31 cellular contexts compared by ENCODE assay signal in genomic region chr12:49965836-49966235, GRCh38. TPM values are rescaled to one million over a fixed set of nuclear protein-coding genes. Genes with fewer than 3 reads are reported as not detected.
"Had no signal": no experiment of that assay in that cellular context is flagged by ENCODE, and none has a peak within 500 bp of the region (broad histone marks: within the 10 kb centered on the region; RNA-seq: fewer than 3 reads in every experiment).

No MANE protein-coding gene starts in this region.

- H3K27ac ChIP-seq: adrenal gland, brain microvascular endothelial cell, coronary artery, gastrocnemius medialis, parathyroid adenoma, right atrium auricular region, testis, upper lobe of left lung had no signal

- H3K9me3 Mint-ChIP-seq: activated B cell treated with CpG ODN at 0.5 μM for 24 hours; activated naive CD4-positive, alpha-beta T cell treated with anti-CD3 and anti-CD28 coated beads, Interleukin-2, amount 50 U/mL, for 72 hours; activated T-cell treated with anti-CD3 and anti-CD28 coated beads, Interleukin-2, amount 50 U/mL, for 72 hours; effector memory CD8-positive, alpha-beta T cell; mesothelial cell of epicardium; naive B cell; nephron progenitor cell; T-cell; T-helper 2 cell treated with Interferon-gamma antibody and Interleukin-4, amounts not matched to agents 5 μg/mL and 100 μg/mL, for 36 hours had no signal

- H3K36me3 ChIP-seq: adrenal gland, brain microvascular endothelial cell, gastrocnemius medialis, right atrium auricular region, upper lobe of left lung had no signal

- DNase-seq: activated B cell treated with CpG ODN at 0.5 μM for 24 hours; activated CD4-positive, alpha-beta T cell treated with anti-CD3 and anti-CD28 coated beads, Interleukin-2, amount 50 U/mL, for 1 hour; activated CD8-positive, alpha-beta memory T cell treated with anti-CD3 and anti-CD28 coated beads, Interleukin-2, amount 10 ng/mL, durations not matched to agents 7 days and 5 days; activated CD8-positive, alpha-beta T cell treated with anti-CD3 and anti-CD28 coated beads, Interleukin-2, amount 10 ng/mL, durations not matched to agents 7 days and 5 days; activated naive CD4-positive, alpha-beta T cell; activated T-cell treated with anti-CD3 and anti-CD28 coated beads, Interleukin-2, amount 50 U/mL, for 72 hours; adrenal gland; brain microvascular endothelial cell; effector memory CD8-positive, alpha-beta T cell; erythroblast; gastrocnemius medialis; glutamatergic neuron; naive B cell; nephron progenitor cell; nucleus accumbens; stimulated activated naive CD4-positive, alpha-beta T cell treated with Interleukin-2 at 50 U/mL for 16 hours; testis had no signal

- H3K9me3 ChIP-seq: adrenal gland, gastrocnemius medialis, right atrium auricular region, testis, upper lobe of left lung had no signal

- H3K27ac Mint-ChIP-seq: activated B cell treated with CpG ODN at 0.5 μM for 24 hours; activated CD8-positive, alpha-beta memory T cell treated with anti-CD3 and anti-CD28 coated beads, Interleukin-2, amount 10 ng/mL, durations not matched to agents 7 days and 5 days; activated CD8-positive, alpha-beta T cell treated with anti-CD3 and anti-CD28 coated beads, Interleukin-2, amount 10 ng/mL, durations not matched to agents 7 days and 5 days; activated naive CD4-positive, alpha-beta T cell treated with anti-CD3 and anti-CD28 coated beads, Interleukin-2, amount 50 U/mL, for 72 hours; activated T-cell treated with anti-CD3 and anti-CD28 coated beads, Interleukin-2, amount 50 U/mL, for 72 hours; effector memory CD8-positive, alpha-beta T cell; mesothelial cell of epicardium; nephron progenitor cell; T-helper 2 cell treated with Interferon-gamma antibody and Interleukin-4, amounts not matched to agents 5 μg/mL and 100 μg/mL, for 36 hours had no signal

- H3K4me3 Mint-ChIP-seq: activated B cell treated with CpG ODN at 0.5 μM for 24 hours; activated CD8-positive, alpha-beta memory T cell treated with anti-CD3 and anti-CD28 coated beads, Interleukin-2, amount 10 ng/mL, durations not matched to agents 7 days and 5 days; activated CD8-positive, alpha-beta T cell treated with anti-CD3 and anti-CD28 coated beads, Interleukin-2, amount 10 ng/mL, durations not matched to agents 7 days and 5 days; activated T-cell treated with anti-CD3 and anti-CD28 coated beads, Interleukin-2, amount 50 U/mL, for 72 hours; mesothelial cell of epicardium; nephron progenitor cell had no signal

- H3K36me3 Mint-ChIP-seq: activated CD8-positive, alpha-beta memory T cell treated with anti-CD3 and anti-CD28 coated beads, Interleukin-2, amount 10 ng/mL, durations not matched to agents 7 days and 5 days; activated naive CD4-positive, alpha-beta T cell treated with anti-CD3 and anti-CD28 coated beads, Interleukin-2, amount 50 U/mL, for 72 hours; mesothelial cell of epicardium; T-cell had no signal

- H3K27me3 ChIP-seq: right atrium auricular region, testis had no signal

- H3K4me3 ChIP-seq: adrenal gland, coronary artery, gastrocnemius medialis, right atrium auricular region, smooth muscle cell, testis, upper lobe of left lung had no signal

- ATAC-seq: activated CD8-positive, alpha-beta memory T cell treated with anti-CD3 and anti-CD28 coated beads, Interleukin-2, amount 10 ng/mL, durations not matched to agents 7 days and 5 days; activated CD8-positive, alpha-beta T cell treated with anti-CD3 and anti-CD28 coated beads, Interleukin-2, amount 10 ng/mL, durations not matched to agents 7 days and 5 days; activated naive CD4-positive, alpha-beta T cell treated with anti-CD3 and anti-CD28 coated beads, Interleukin-2, amount 50 U/mL, for 72 hours; activated T-cell treated with anti-CD3 and anti-CD28 coated beads, Interleukin-2, amount 50 U/mL, for 72 hours; effector memory CD8-positive, alpha-beta T cell; gastrocnemius medialis; T-cell had no signal

RNA-seq across cellular contexts. Expression of gene AQP5, which starts 4.2 kb away (rescaled TPM):
- total RNA-seq: activated B cell treated with CpG ODN at 0.5 μM for 24 hours; activated CD8-positive, alpha-beta memory T cell treated with anti-CD3 and anti-CD28 coated beads, Interleukin-2, amount 10 ng/mL, durations not matched to agents 7 days and 5 days; activated CD8-positive, alpha-beta T cell treated with anti-CD3 and anti-CD28 coated beads, Interleukin-2, amount 10 ng/mL, durations not matched to agents 7 days and 5 days; activated naive CD4-positive, alpha-beta T cell treated with anti-CD3 and anti-CD28 coated beads, Interleukin-2, amount 50 U/mL, for 72 hours; activated T-cell treated with anti-CD3 and anti-CD28 coated beads, Interleukin-2, amount 50 U/mL, for 72 hours; cardiac septum; gastrocnemius medialis; liver; smooth muscle cell; T-cell had no signal
- polyA plus RNA-seq: liver, smooth muscle cell had no signal

RNA-seq across cellular contexts. Expression of gene AQP6, which starts 6.9 kb away (rescaled TPM):
- total RNA-seq: activated B cell treated with CpG ODN at 0.5 μM for 24 hours; activated CD8-positive, alpha-beta memory T cell treated with anti-CD3 and anti-CD28 coated beads, Interleukin-2, amount 10 ng/mL, durations not matched to agents 7 days and 5 days; activated CD8-positive, alpha-beta T cell treated with anti-CD3 and anti-CD28 coated beads, Interleukin-2, amount 10 ng/mL, durations not matched to agents 7 days and 5 days; activated naive CD4-positive, alpha-beta T cell treated with anti-CD3 and anti-CD28 coated beads, Interleukin-2, amount 50 U/mL, for 72 hours; activated T-cell treated with anti-CD3 and anti-CD28 coated beads, Interleukin-2, amount 50 U/mL, for 72 hours; cardiac septum; gastrocnemius medialis; liver; pulmonary artery endothelial cell; smooth muscle cell; T-cell had no signal
- polyA plus RNA-seq: aorta, smooth muscle cell had no signal

RNA-seq across cellular contexts. Expression of gene AQP2, which starts 15.3 kb away (rescaled TPM):
- total RNA-seq: activated B cell treated with CpG ODN at 0.5 μM for 24 hours; activated CD8-positive, alpha-beta memory T cell treated with anti-CD3 and anti-CD28 coated beads, Interleukin-2, amount 10 ng/mL, durations not matched to agents 7 days and 5 days; activated CD8-positive, alpha-beta T cell treated with anti-CD3 and anti-CD28 coated beads, Interleukin-2, amount 10 ng/mL, durations not matched to agents 7 days and 5 days; activated naive CD4-positive, alpha-beta T cell treated with anti-CD3 and anti-CD28 coated beads, Interleukin-2, amount 50 U/mL, for 72 hours; activated T-cell treated with anti-CD3 and anti-CD28 coated beads, Interleukin-2, amount 50 U/mL, for 72 hours; cardiac septum; cerebellum; gastrocnemius medialis; liver; mesothelial cell of epicardium; pulmonary artery endothelial cell; T-cell had no signal
- polyA plus RNA-seq: aorta, liver had no signal
